In genomic region chr2:105144128-105144940, GRCh38 we compare ENCODE assay signal across 9 cellular contexts.
A peak's percentile ranks its signal among the peaks of the same experiment; 100 is the strongest.
DNase-seq lines count a peak whose midpoint lies in the region; ATAC-seq and TF ChIP-seq lines count a peak whose summit lies in the region.
"Had no signal": no experiment of that assay in that cellular context is flagged by ENCODE, and none has a peak within 500 bp of the region (broad histone marks: within the 10 kb centered on the region; RNA-seq: fewer than 3 reads in every experiment).

No MANE protein-coding gene starts in this region.

- no peak overlapping the region for H2BK20ac ChIP-seq in H9 (ENCODE audit: low read depth, low read length, poor library complexity, severe bottlenecking)

- H3K27ac Mint-ChIP-seq in CD8-positive, alpha-beta T cell = no peak overlapping the region
- no peak overlapping the region for H3K27ac Mint-ChIP-seq in H9
- no peak overlapping the region for H3K27ac Mint-ChIP-seq in osteocyte (ENCODE audit: unreplicated experiment)

- peaks cover 8% of the 10 kb centered on the region for H3K4me1 ChIP-seq in CD8-positive, alpha-beta T cell (ENCODE audit: insufficient read depth, low read length)
- H3K4me1 ChIP-seq in H9 (ENCODE audit: insufficient read depth, low read length) (no peaks in the 10 kb centered on the region), breast epithelium (no peaks in the 10 kb centered on the region)

- no peak for TF ChIP-seq POLR2A in breast epithelium (IDR thresholded peaks at IDR 0.05)

- no peaks in the 10 kb centered on the region for H3K79me2 ChIP-seq in H9 (ENCODE audit: insufficient read depth, low read length)

- H3K4me1 Mint-ChIP-seq in CD8-positive, alpha-beta T cell (ENCODE audit: low read depth) = peaks cover 7% of the 10 kb centered on the region
- H3K4me1 Mint-ChIP-seq in H9 (peaks cover 17 to 18% of the 10 kb centered on the region in 2 experiments), osteocyte (ENCODE audit: unreplicated experiment) (peaks cover 12% of the 10 kb centered on the region)

- no peak overlapping the region for H3T11ph ChIP-seq in H9 (ENCODE audit: low read length)

- CTCF ChIA-PET in CD8-positive, alpha-beta T cell (lab: Charles Lee) = no interaction called here

- H3K9me3 Mint-ChIP-seq in CD8-positive, alpha-beta T cell = no peaks in the 10 kb centered on the region
- H3K9me3 Mint-ChIP-seq in H9 (no peaks in the 10 kb centered on the region; a peak in 1 of 5 replicates), osteocyte (ENCODE audit: unreplicated experiment) (no peaks in the 10 kb centered on the region)

- H3K4me3 Mint-ChIP-seq in CD8-positive, alpha-beta T cell = peak overlapping the region; percentile 80
- H3K4me3 Mint-ChIP-seq in H9 (peak overlapping the region; percentile 77 to 91), osteocyte (ENCODE audit: unreplicated experiment) (peak overlapping the region; percentile 66)

- peak overlapping the region; percentile 40 for H3K4me2 ChIP-seq in H9 (ENCODE audit: insufficient read depth, insufficient read length, low read length)

- H3K4me3 ChIP-seq in CD8-positive, alpha-beta T cell (ENCODE audit: low read depth, low read length) = no peak overlapping the region
- peak overlapping the region; percentile 29 to 77 (median 54) for H3K4me3 ChIP-seq in breast epithelium

- DNase-seq in CD8-positive, alpha-beta T cell = no peak
- no peak for DNase-seq in H9
- no peak for DNase-seq in breast epithelium (ENCODE audit: low spot score in 2 of 2)
- DNase-seq in osteocyte (ENCODE audit: extremely low spot score, unreplicated experiment) = no peak
- no peak for DNase-seq in NOMO-1 treated with DMSO at 0.1 percent for 48 hours (lab: John Stamatoyannopoulos, UW; ENCODE audit: unreplicated experiment)
- no peak for DNase-seq in activated gamma-delta T cell treated with Interleukin-2 at 50 U/mL for 16 hours
- DNase-seq: cortex of kidney had no signal

- H2AK5ac ChIP-seq in H9 (ENCODE audit: insufficient read length, low read length) = no peak overlapping the region

- H3K36me3 ChIP-seq in CD8-positive, alpha-beta T cell (ENCODE audit: insufficient read depth, low read length) = no peaks in the 10 kb centered on the region
- H3K36me3 ChIP-seq in breast epithelium = no peaks in the 10 kb centered on the region

- H3K14ac ChIP-seq in H9 (ENCODE audit: insufficient read depth, low read length) = 0 out of 2 replicates have a peak overlapping the region, but pooled peaks have one; percentile 49

- no peak overlapping the region for H3K23ac ChIP-seq in H9 (ENCODE audit: insufficient read length, low read depth, low read length)

- no peaks in the 10 kb centered on the region for H3K9me3 ChIP-seq in CD8-positive, alpha-beta T cell (ENCODE audit: low read length)
- H3K9me3 ChIP-seq in H9 (ENCODE audit: control insufficient read depth, low read depth, low read length) = no peaks in the 10 kb centered on the region
- H3K9me3 ChIP-seq in breast epithelium = no peaks in the 10 kb centered on the region

- H3K27ac ChIP-seq in CD8-positive, alpha-beta T cell (ENCODE audit: low read depth, low read length) = no peak overlapping the region
- H3K27ac ChIP-seq in H9 (ENCODE audit: insufficient read length, low read depth, low read length) (no peak overlapping the region), breast epithelium (peak overlapping the region in 1 of 2 donors; percentile 35)

- no peak overlapping the region for H2BK5ac ChIP-seq in H9 (ENCODE audit: insufficient read length, low read length)

- H3K9ac ChIP-seq in H9 (ENCODE audit: extremely low read depth, insufficient read length, low read length) = peak overlapping the region; percentile 20

- no peak overlapping the region for H2BK12ac ChIP-seq in H9 (ENCODE audit: insufficient read length, low read depth, low read length)

- H3K79me1 ChIP-seq in H9 (ENCODE audit: insufficient read depth, low read depth, low read length, poor library complexity, severe bottlenecking) = no peaks in the 10 kb centered on the region

- WGBS in H9 (ENCODE audit: extremely low coverage, insufficient read length, low lambda C conversion rate) = no CpG with 5 or more reads among the region's 66 CpGs

- POLR2A ChIA-PET in CD8-positive, alpha-beta T cell (lab: Charles Lee) = no interaction called here

- peaks cover 4% of the 10 kb centered on the region for H3K27me3 ChIP-seq in CD8-positive, alpha-beta T cell (ENCODE audit: insufficient read depth, low read length)
- H3K27me3 ChIP-seq in H9 (ENCODE audit: insufficient read depth, low read length) = no peaks in the 10 kb centered on the region
- peaks cover 0 to 20% of the 10 kb centered on the region in 2 donors for H3K27me3 ChIP-seq in breast epithelium

- no peak overlapping the region for H3K56ac ChIP-seq in H9 (ENCODE audit: insufficient read length, low read depth, low read length)

- no peak overlapping the region for H2BK15ac ChIP-seq in H9 (ENCODE audit: low read depth, low read length)

- no peak overlapping the region for H2BK120ac ChIP-seq in H9 (ENCODE audit: low read depth, low read length, poor library complexity, severe bottlenecking)

- no peak overlapping the region for H4K91ac ChIP-seq in H9 (ENCODE audit: insufficient read length, low read depth, low read length)

- peaks cover 5% of the 10 kb centered on the region for H3K23me2 ChIP-seq in H9 (ENCODE audit: insufficient read length, low read depth, low read length, poor library complexity, severe bottlenecking)

- no peak overlapping the region for H4K5ac ChIP-seq in H9 (ENCODE audit: insufficient read length, low read depth, low read length)

- no peak overlapping the region for H3K4ac ChIP-seq in H9 (ENCODE audit: low read depth, low read length)

- H2AFZ ChIP-seq in H9 (ENCODE audit: low read length) = no peak overlapping the region

- H4K8ac ChIP-seq in H9 (replicated peaks; ENCODE audit: insufficient read length, low read depth, low read length) = no peak overlapping the region

- no peak for ATAC-seq in CD8-positive, alpha-beta T cell
- ATAC-seq in HG03039 (IDR thresholded peaks at IDR 0.05; ENCODE audit: unreplicated experiment) (no peak), GM21786 (IDR thresholded peaks at IDR 0.05; ENCODE audit: unreplicated experiment) (no peak)

- TF ChIP-seq CTCF in CD8-positive, alpha-beta T cell (IDR thresholded peaks at IDR 0.05) = no peak
- TF ChIP-seq CTCF in H9 (conservative IDR thresholded peaks at IDR 0.05) = no peak
- no peak for TF ChIP-seq CTCF in breast epithelium (IDR thresholded peaks at IDR 0.05)
- TF ChIP-seq CTCF in osteocyte (IDR thresholded peaks at IDR 0.05) = no peak

- peak overlapping the region; percentile 41 for H3K18ac ChIP-seq in H9 (ENCODE audit: insufficient read length, low read depth, low read length)

- H4K20me1 ChIP-seq in H9 (ENCODE audit: control insufficient read depth, insufficient read depth, insufficient read length) = no peaks in the 10 kb centered on the region

- intact Hi-C loops in CD8-positive, alpha-beta T cell (cut with DNase I, micrococcal nuclease) = no loop called here
- intact Hi-C loops in breast epithelium (cut with DNase I; ENCODE audit: low total_unique reads) = no loop called here

- H3K36me3 Mint-ChIP-seq in CD8-positive, alpha-beta T cell = no peaks in the 10 kb centered on the region
- H3K36me3 Mint-ChIP-seq in H9 (ENCODE audit: insufficient read depth in 1 of 3, low read depth in 3 of 3) (peaks cover 0 to 7% (median 0%) of the 10 kb centered on the region in 3 experiments; a peak in 2 of 7 replicates), osteocyte (ENCODE audit: unreplicated experiment) (no peaks in the 10 kb centered on the region)

- peaks cover 51% of the 10 kb centered on the region for H3K27me3 Mint-ChIP-seq in CD8-positive, alpha-beta T cell (ENCODE audit: low read depth)
- H3K27me3 Mint-ChIP-seq in H9 (ENCODE audit: low read depth) (peaks cover 29% of the 10 kb centered on the region), osteocyte (ENCODE audit: unreplicated experiment) (peaks cover 57% of the 10 kb centered on the region)
